ENCODE assay signal across 1 cellular context in the genomic region with DNA sequence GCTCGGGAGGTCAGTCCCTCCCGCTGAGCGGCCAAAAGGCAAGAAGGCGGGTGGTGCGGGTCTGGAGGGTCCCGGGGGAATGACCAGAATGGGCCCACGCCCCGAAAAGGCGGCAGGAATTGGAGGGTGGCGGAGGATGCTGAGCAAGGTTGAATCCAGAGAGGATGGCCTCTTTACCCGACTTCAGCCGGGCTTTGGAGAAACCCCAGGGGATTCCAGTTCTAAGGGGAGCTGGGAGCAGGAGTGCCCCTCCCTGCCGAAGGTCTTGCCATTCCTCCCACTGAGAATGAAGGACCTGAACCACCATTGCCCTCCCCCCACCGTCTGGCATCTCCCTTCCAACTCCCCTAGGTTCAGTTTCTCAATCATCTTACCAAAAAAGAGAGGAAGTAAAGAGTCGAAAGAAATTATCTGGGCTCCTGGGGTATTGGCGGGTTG.
A peak's percentile ranks its signal among the peaks of the same experiment; 100 is the strongest.
TF ChIP-seq lines count a peak whose summit lies in the region.

No MANE protein-coding gene starts in this region.

TF ChIP-seq in H1, 55 proteins besides CTCF, POLR2A, EP300 and RAD21:
- TF ChIP-seq BACH1 (IDR thresholded peaks at IDR 0.05; ENCODE audit: low read length) (no peak), SP1 (IDR thresholded peaks at IDR 0.05; ENCODE audit: low read depth, low read length) (peak; percentile 20; the same call in 1 of the 2 replicates), SIRT6 (IDR thresholded peaks at IDR 0.05; ENCODE audit: low read length) (no peak), EZH2 (IDR thresholded peaks at IDR 0.05; ENCODE audit: low read depth, low read length, severe bottlenecking) (peak; percentile 93), SUZ12 (IDR thresholded peaks at IDR 0.05; ENCODE audit: low read length) (peak; percentile 82; the same call in 1 of the 2 replicates), BCL11A (IDR thresholded peaks at IDR 0.05; ENCODE audit: low read depth in 2 of 2, low read length in 2 of 2) (no peak), FOSL1 (IDR thresholded peaks at IDR 0.05; ENCODE audit: insufficient read depth, low read depth, low read length) (no peak), RNF2 (IDR thresholded peaks at IDR 0.05; ENCODE audit: borderline replicate concordance, low read depth, low read length, missing control alignments, poor library complexity, severe bottlenecking) (peak; percentile 18), TAF7 (optimal IDR thresholded peaks at IDR 0.05; ENCODE audit: borderline replicate concordance, low read depth, low read length) (no peak), ASH2L (IDR thresholded peaks at IDR 0.05; ENCODE audit: low read length) (no peak), CBX5 (IDR thresholded peaks at IDR 0.05; ENCODE audit: low read depth, low read length) (no peak), CHD2 (IDR thresholded peaks at IDR 0.05; ENCODE audit: low read length) (no peak)
- TF ChIP-seq, protein P1, sequence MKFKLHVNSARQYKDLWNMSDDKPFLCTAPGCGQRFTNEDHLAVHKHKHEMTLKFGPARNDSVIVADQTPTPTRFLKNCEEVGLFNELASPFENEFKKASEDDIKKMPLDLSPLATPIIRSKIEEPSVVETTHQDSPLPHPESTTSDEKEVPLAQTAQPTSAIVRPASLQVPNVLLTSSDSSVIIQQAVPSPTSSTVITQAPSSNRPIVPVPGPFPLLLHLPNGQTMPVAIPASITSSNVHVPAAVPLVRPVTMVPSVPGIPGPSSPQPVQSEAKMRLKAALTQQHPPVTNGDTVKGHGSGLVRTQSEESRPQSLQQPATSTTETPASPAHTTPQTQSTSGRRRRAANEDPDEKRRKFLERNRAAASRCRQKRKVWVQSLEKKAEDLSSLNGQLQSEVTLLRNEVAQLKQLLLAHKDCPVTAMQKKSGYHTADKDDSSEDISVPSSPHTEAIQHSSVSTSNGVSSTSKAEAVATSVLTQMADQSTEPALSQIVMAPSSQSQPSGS (IDR thresholded peaks at IDR 0.05; ENCODE audit: low read length): no peak
